8 cellular contexts compared by ENCODE assay signal in the genomic region with DNA sequence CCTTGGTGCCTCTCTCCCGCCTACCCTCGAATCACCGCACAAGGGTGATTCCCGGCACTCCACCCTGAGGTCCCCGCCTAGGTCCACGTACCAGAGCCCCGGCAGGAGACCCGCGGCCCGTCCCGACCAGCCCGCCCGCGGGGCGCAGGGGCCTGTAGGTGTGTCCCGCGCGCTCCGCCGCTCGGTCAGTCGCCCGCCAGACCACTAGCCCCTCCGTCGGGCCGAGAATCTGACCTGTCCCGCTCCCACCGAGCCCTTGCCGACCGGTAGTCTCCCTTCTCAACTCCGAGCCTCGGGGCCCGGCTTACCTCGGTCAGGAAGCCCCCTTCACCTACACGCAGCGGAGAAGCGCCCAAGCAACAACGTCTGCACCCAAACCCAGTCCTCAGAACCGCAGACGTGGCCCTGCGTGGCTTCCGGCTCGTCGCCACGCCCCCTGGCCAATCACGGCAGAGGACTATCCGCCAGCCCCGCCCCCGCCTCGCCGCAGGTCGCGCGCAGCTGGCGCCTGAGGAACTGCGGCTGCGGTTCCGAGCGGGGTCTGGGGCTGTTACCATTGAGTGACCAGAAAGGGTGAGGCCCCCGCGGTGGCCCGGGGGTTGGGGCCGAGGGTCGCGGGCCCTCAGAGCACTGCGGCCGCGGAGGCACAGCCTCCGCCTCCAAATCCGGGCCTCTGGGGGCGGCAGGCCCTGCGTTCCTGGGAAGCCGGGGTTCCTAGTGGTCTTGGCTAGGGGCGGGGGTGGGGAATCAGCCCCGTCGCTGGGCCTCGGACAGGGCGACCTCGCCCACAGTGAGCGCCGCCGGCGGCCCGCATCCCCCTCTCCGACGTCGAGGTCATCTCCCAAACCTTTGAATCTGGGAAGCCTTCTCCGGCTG. TPM values are rescaled to one million over a fixed set of nuclear protein-coding genes. Genes with fewer than 3 reads are reported as not detected.
DNase-seq lines count a peak whose midpoint lies in the region; ATAC-seq and TF ChIP-seq lines count a peak whose summit lies in the region.

Gene PGM3, minus strand, starts transcription at position 395 of the 876 bp plus-strand sequence. CDS start 2,253 bp downstream, outside the sequence.
Gene RWDD2A, plus strand, starts transcription at position 487 of the 876 bp plus-strand sequence. CDS start 1,095 bp downstream, outside the sequence.

- ATAC-seq in SK-N-SH treated with all-trans-retinoic acid at 6 μM for 48 hours (peak; percentile 98), thoracic aorta (ENCODE audit: insufficient number of reproducible peaks, low FRiP score, low read depth) (peak; percentile 96)

- H3K9me3 ChIP-seq in thoracic aorta = no peaks in the 10 kb centered on the region

- H3K27me3 ChIP-seq in thoracic aorta (replicated peaks; ENCODE audit: insufficient read depth) = no peaks in the 10 kb centered on the region

- H3K27me3 Mint-ChIP-seq in HFFc6 (ENCODE audit: insufficient read depth) (no peaks in the 10 kb centered on the region; the same call in 1 of the 2 replicates), glutamatergic neuron (ENCODE audit: unreplicated experiment) (peaks cover 4% of the 10 kb centered on the region), osteocyte (ENCODE audit: unreplicated experiment) (no peaks in the 10 kb centered on the region)
- H3K27me3 Mint-ChIP-seq in activated naive CD8-positive, alpha-beta T cell = no peaks in the 10 kb centered on the region

- peak within 1 kb of the TSS; percentile 80 to 85 for H3K27ac ChIP-seq in thoracic aorta

- peak within 1 kb of the TSS; percentile 88 for H3K4me3 ChIP-seq in thoracic aorta

- H3K4me3 Mint-ChIP-seq in HFFc6 (peak within 1 kb of the TSS; percentile 100), glutamatergic neuron (ENCODE audit: unreplicated experiment) (peak within 1 kb of the TSS; percentile 97), osteocyte (ENCODE audit: unreplicated experiment) (peak within 1 kb of the TSS; percentile 98)
- peak within 1 kb of the TSS; percentile 98 for H3K4me3 Mint-ChIP-seq in activated naive CD8-positive, alpha-beta T cell

- H3K4me1 Mint-ChIP-seq in HFFc6 (ENCODE audit: low read depth) (peaks cover 59% of the 10 kb centered on the region), glutamatergic neuron (ENCODE audit: low read depth, unreplicated experiment) (peaks cover 9% of the 10 kb centered on the region), osteocyte (ENCODE audit: unreplicated experiment) (peaks cover 46% of the 10 kb centered on the region)
- H3K4me1 Mint-ChIP-seq in activated naive CD8-positive, alpha-beta T cell (ENCODE audit: low read depth) = peaks cover 42% of the 10 kb centered on the region

- peak; percentile 97 for DNase-seq in GM10266 (ENCODE audit: extremely low spot score)
- peak; percentile 75 for DNase-seq in HFFc6
- DNase-seq in MV-4-11 (lab: John Stamatoyannopoulos, UW) = peak; percentile 77
- peak; percentile 92 for DNase-seq in glutamatergic neuron
- peak; percentile 95 for DNase-seq in osteocyte (ENCODE audit: extremely low spot score, unreplicated experiment)
- DNase-seq in thoracic aorta (ENCODE audit: low spot score) = peak; percentile 67

- TF ChIP-seq CTCF in GM10266 (IDR thresholded peaks at IDR 0.05; ENCODE audit: control insufficient read depth, insufficient read depth, low read depth, missing control alignments) (no peak), HFFc6 (IDR thresholded peaks at IDR 0.05) (no peak), glutamatergic neuron (IDR thresholded peaks at IDR 0.05; ENCODE audit: partially characterized antibody, unreplicated experiment) (no peak), osteocyte (IDR thresholded peaks at IDR 0.05) (no peak), thoracic aorta (IDR thresholded peaks at IDR 0.05) (no peak)

- H3K9me3 Mint-ChIP-seq in HFFc6 = no peaks in the 10 kb centered on the region
- no peaks in the 10 kb centered on the region for H3K9me3 Mint-ChIP-seq in activated naive CD8-positive, alpha-beta T cell (ENCODE audit: low read depth)
- H3K9me3 Mint-ChIP-seq in glutamatergic neuron (ENCODE audit: unreplicated experiment) = peaks cover 6% of the 10 kb centered on the region
- no peaks in the 10 kb centered on the region for H3K9me3 Mint-ChIP-seq in osteocyte (ENCODE audit: unreplicated experiment)

- H3K36me3 ChIP-seq in thoracic aorta = no peaks in the 10 kb centered on the region

- H3K27ac Mint-ChIP-seq in HFFc6 = peak within 1 kb of the TSS; percentile 99
- peak within 1 kb of the TSS; percentile 93 for H3K27ac Mint-ChIP-seq in activated naive CD8-positive, alpha-beta T cell
- peak within 1 kb of the TSS; percentile 89 for H3K27ac Mint-ChIP-seq in glutamatergic neuron (ENCODE audit: unreplicated experiment)
- H3K27ac Mint-ChIP-seq in osteocyte (ENCODE audit: unreplicated experiment) = peak within 1 kb of the TSS; percentile 97

- H3K4me1 ChIP-seq in thoracic aorta (ENCODE audit: control insufficient read depth in 1 of 2, low read depth in 2 of 2) = peaks cover 17 to 36% of the 10 kb centered on the region in 2 donors

- H3K36me3 Mint-ChIP-seq in HFFc6 (ENCODE audit: low read depth) = peaks cover 46% of the 10 kb centered on the region
- H3K36me3 Mint-ChIP-seq in activated naive CD8-positive, alpha-beta T cell = peaks cover 2% of the 10 kb centered on the region
- no peaks in the 10 kb centered on the region for H3K36me3 Mint-ChIP-seq in glutamatergic neuron (ENCODE audit: unreplicated experiment)
- H3K36me3 Mint-ChIP-seq in osteocyte (ENCODE audit: unreplicated experiment) = peaks cover 19% of the 10 kb centered on the region

TF ChIP-seq in SK-N-SH treated with all-trans-retinoic acid at 6 μM for 48 hours, 23 proteins besides CTCF, POLR2A, EP300 and RAD21 (continues in another document):
- TF ChIP-seq GLIS3 (CRISPR knock-in tag; IDR thresholded peaks at IDR 0.05) (no peak), ZNF8 (CRISPR knock-in tag; IDR thresholded peaks at IDR 0.05) (no peak), SNAI2 (CRISPR knock-in tag; IDR thresholded peaks at IDR 0.05) (no peak), ISL1 (CRISPR knock-in tag; IDR thresholded peaks at IDR 0.05) (no peak), ZNF565 (CRISPR knock-in tag; conservative IDR thresholded peaks at IDR 0.05; ENCODE audit: low read depth) (no peak), PPARA (CRISPR knock-in tag; IDR thresholded peaks at IDR 0.05; ENCODE audit: borderline replicate concordance) (no peak), ZFP30 (CRISPR knock-in tag; IDR thresholded peaks at IDR 0.05) (no peak), TCF4 (CRISPR knock-in tag; IDR thresholded peaks at IDR 0.05; ENCODE audit: borderline replicate concordance) (no peak), TSHZ2 (CRISPR knock-in tag; IDR thresholded peaks at IDR 0.05) (no peak), ARNTL (CRISPR knock-in tag; IDR thresholded peaks at IDR 0.05; ENCODE audit: borderline replicate concordance, low read depth) (no peak)
- TF ChIP-seq, protein P1, sequence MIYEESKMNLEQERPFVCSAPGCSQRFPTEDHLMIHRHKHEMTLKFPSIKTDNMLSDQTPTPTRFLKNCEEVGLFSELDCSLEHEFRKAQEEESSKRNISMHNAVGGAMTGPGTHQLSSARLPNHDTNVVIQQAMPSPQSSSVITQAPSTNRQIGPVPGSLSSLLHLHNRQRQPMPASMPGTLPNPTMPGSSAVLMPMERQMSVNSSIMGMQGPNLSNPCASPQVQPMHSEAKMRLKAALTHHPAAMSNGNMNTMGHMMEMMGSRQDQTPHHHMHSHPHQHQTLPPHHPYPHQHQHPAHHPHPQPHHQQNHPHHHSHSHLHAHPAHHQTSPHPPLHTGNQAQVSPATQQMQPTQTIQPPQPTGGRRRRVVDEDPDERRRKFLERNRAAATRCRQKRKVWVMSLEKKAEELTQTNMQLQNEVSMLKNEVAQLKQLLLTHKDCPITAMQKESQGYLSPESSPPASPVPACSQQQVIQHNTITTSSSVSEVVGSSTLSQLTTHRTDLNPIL (CRISPR knock-in tag; IDR thresholded peaks at IDR 0.05; ENCODE audit: low read depth) = no peak

RNA-seq across cellular contexts. Expression of gene PGM3, which starts in this region (rescaled TPM):
- total RNA-seq in HFFc6 (2021; fragmentation: NEBNext Ultra II Directional; extraction: Animal tissue kit (Norgen Biotek cat#: 25700)) = 100 to 1,000 TPM in 2 of 6 experiments, 10 to 100 TPM in 4; 97.4 to 103 (median 98.6) TPM
- total RNA-seq in glutamatergic neuron (ENCODE audit: unreplicated experiment) (77.1 TPM), osteocyte (74.6 and 81.1 TPM in 2 replicates), thoracic aorta (10 to 100 TPM; 30.8 to 33.4 TPM)

RNA-seq across cellular contexts. Expression of gene RWDD2A, which starts in this region (rescaled TPM):
- total RNA-seq in HFFc6 (2021; fragmentation: NEBNext Ultra II Directional; extraction: Animal tissue kit (Norgen Biotek cat#: 25700)) = 1 to 10 TPM; 4.0 to 5.1 (median 4.3) TPM
- total RNA-seq in glutamatergic neuron (ENCODE audit: unreplicated experiment) (7.6 TPM), osteocyte (7.0 and 8.2 TPM in 2 replicates), thoracic aorta (1 to 10 TPM; 4.3 to 7.0 TPM)

Comparison
In these comparisons a context has a peak if more than half of its experiments do, and no peak if none do; other contexts are left out.
1. Peak in every context shown above with its lines: DNase-seq, ATAC-seq, H3K4me3 ChIP-seq and H3K27ac ChIP-seq.